17 cellular contexts compared by ENCODE assay signal in the genomic region with DNA sequence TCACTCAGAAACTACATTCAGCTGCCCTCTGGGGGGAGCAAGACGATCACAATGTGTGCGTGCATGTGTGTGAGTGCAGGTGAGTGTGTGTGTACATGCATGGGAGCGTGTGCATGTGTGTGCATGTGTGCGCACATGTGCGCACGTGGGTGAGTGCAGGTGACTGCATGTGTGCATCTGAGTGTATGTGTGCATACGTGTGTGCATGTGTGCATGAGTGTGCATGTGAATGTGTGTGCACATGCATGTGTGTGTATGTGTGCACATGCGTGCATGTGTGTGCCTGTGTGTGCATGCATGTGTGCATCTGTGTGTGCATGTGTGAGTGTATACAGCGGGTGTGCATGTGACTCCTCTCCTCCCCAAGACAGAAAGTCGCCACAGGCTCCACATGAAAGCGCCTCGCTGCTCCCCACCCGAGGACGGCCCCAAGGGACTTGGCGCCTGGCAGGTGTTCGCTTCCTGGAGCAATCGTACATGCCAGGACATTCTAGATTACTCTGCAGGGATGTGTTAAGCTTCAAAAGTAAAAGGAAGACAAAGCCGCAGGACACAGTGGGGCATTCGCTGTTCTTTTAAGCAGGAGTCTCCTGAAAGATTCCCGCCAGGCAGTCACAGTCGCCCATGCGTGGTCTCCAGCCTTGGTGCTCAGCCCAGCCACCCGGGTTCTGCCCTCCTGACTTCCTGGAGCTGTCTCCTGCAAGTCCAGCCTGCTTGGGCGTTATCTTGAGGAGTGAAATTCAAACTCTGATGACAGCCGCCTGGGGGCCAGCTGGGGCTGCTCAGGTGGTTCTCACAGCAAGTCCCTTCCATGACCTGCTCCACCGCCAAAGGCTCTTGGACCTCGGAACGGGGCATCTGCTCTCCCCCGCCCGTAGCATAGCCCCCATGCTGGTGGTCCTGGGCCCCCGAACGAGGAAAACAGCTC. TPM values are rescaled to one million over a fixed set of nuclear protein-coding genes. Genes with fewer than 3 reads are reported as not detected.
"Had no signal": no experiment of that assay in that cellular context is flagged by ENCODE, and none has a peak within 500 bp of the region (broad histone marks: within the 10 kb centered on the region; RNA-seq: fewer than 3 reads in every experiment).

No MANE protein-coding gene starts in this region.

- H2AFZ ChIP-seq: parathyroid adenoma had no signal

- H3K27ac Mint-ChIP-seq: activated naive CD4-positive, alpha-beta T cell treated with anti-CD3 and anti-CD28 coated beads, Interleukin-2, amount 10 ng/mL, durations not matched to agents 7 days and 5 days; mesothelial cell of epicardium; stimulated activated memory B cell treated with anti-CD40 and anti-IgM and Interleukin-4, amounts not matched to agents 10 μg/mL and 1 μg/mL and 100 μg/mL, for 72 hours had no signal

- DNase-seq: activated CD4-positive, alpha-beta T cell treated with anti-CD3 and anti-CD28 coated beads, Interleukin-2, amount 50 U/mL, for 4 hours; activated naive CD4-positive, alpha-beta T cell treated with anti-CD3 and anti-CD28 coated beads, Interleukin-2, amount 10 ng/mL, durations not matched to agents 7 days and 5 days; erythroblast; heart right ventricle; left cardiac atrium; lower lobe of right lung; stimulated activated CD4-positive, alpha-beta T cell treated with anti-CD3 and anti-CD28 coated beads, Interleukin-2, amount 100 ng/mL, for 48 hours; tibial artery had no signal

- H3K27me3 ChIP-seq: ascending aorta, cardiac muscle cell, vagina had no signal

- H3K4me1 ChIP-seq: ascending aorta, gastroesophageal sphincter, heart right ventricle, lower lobe of right lung, parathyroid adenoma, tibial artery, vagina had no signal

- H3K36me3 Mint-ChIP-seq: activated naive CD4-positive, alpha-beta T cell treated with anti-CD3 and anti-CD28 coated beads, Interleukin-2, amount 10 ng/mL, durations not matched to agents 7 days and 5 days; mesothelial cell of epicardium; stimulated activated memory B cell treated with anti-CD40 and anti-IgM and Interleukin-4, amounts not matched to agents 10 μg/mL and 1 μg/mL and 100 μg/mL, for 72 hours had no signal

- H3K4me1 Mint-ChIP-seq: activated naive CD4-positive, alpha-beta T cell treated with anti-CD3 and anti-CD28 coated beads, Interleukin-2, amount 10 ng/mL, durations not matched to agents 7 days and 5 days; mesothelial cell of epicardium; stimulated activated memory B cell treated with anti-CD40 and anti-IgM and Interleukin-4, amounts not matched to agents 10 μg/mL and 1 μg/mL and 100 μg/mL, for 72 hours had no signal

- H3K9me3 ChIP-seq: ascending aorta, gastroesophageal sphincter, heart right ventricle, lower lobe of right lung, tibial artery, vagina had no signal

- H3K4me3 Mint-ChIP-seq: activated naive CD4-positive, alpha-beta T cell treated with anti-CD3 and anti-CD28 coated beads, Interleukin-2, amount 10 ng/mL, durations not matched to agents 7 days and 5 days; mesothelial cell of epicardium; stimulated activated memory B cell treated with anti-CD40 and anti-IgM and Interleukin-4, amounts not matched to agents 10 μg/mL and 1 μg/mL and 100 μg/mL, for 72 hours had no signal

- H3K9me3 Mint-ChIP-seq: activated naive CD4-positive, alpha-beta T cell treated with anti-CD3 and anti-CD28 coated beads, Interleukin-2, amount 10 ng/mL, durations not matched to agents 7 days and 5 days; mesothelial cell of epicardium; stimulated activated memory B cell treated with anti-CD40 and anti-IgM and Interleukin-4, amounts not matched to agents 10 μg/mL and 1 μg/mL and 100 μg/mL, for 72 hours had no signal

- ATAC-seq: activated CD4-positive, CD25-positive, alpha-beta regulatory T cell treated with anti-CD3 and anti-CD28 coated beads, Interleukin-2, amount 50 U/mL, for 24 hours; gastroesophageal sphincter; lower lobe of right lung; stimulated activated memory B cell treated with anti-CD40 and anti-IgM and Interleukin-4, amounts not matched to agents 10 μg/mL and 1 μg/mL and 100 μg/mL, for 72 hours had no signal

- H3K9ac ChIP-seq: parathyroid adenoma had no signal

- H3K4me3 ChIP-seq: ascending aorta, cardiac muscle cell, gastroesophageal sphincter, heart right ventricle, lower lobe of right lung, tibial artery, vagina had no signal

- H3K79me2 ChIP-seq: parathyroid adenoma had no signal

- H3K27ac ChIP-seq: ascending aorta, cardiac muscle cell, gastroesophageal sphincter, heart right ventricle, lower lobe of right lung, parathyroid adenoma, tibial artery, vagina had no signal

- H3K36me3 ChIP-seq: ascending aorta, cardiac muscle cell, gastroesophageal sphincter, heart right ventricle, lower lobe of right lung, tibial artery, vagina had no signal

RNA-seq across cellular contexts. Expression of a gene that starts 41.9 kb away (rescaled TPM):
- total RNA-seq: ascending aorta, dermis microvascular lymphatic vessel endothelial cell, mesothelial cell of epicardium had no signal
